Comparison of ENCODE assay signal across 1 cellular context in the genomic region with DNA sequence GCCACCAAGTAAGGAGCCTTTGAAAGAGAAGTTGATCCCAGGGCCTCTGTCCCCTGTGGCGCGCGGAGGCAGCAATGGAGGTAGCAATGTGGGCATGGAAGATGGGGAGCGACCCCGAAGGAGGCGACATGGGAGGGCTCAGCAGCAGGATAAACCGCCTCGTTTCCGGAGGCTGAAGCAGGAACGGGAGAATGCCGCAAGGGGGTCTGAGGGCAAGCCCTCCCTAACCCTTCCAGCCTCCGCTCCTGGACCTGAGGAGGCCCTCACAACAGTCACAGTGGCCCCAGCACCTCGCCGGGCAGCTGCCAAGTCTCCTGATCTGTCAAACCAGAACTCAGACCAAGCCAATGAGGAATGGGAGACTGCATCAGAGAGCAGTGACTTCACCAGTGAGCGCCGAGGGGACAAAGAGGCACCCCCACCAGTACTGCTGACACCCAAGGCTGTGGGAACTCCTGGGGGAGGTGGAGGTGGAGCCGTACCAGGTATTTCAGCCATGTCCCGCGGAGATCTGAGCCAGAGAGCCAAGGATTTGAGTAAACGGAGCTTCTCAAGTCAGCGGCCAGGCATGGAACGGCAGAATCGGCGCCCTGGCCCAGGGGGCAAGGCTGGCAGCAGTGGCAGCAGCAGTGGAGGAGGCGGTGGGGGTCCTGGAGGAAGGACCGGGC.
A peak's percentile ranks its signal among the peaks of the same experiment; 100 is the strongest.
TF ChIP-seq lines count a peak whose summit lies in the region.

No MANE protein-coding gene starts in this region.

TF ChIP-seq in HepG2, 621 proteins besides CTCF, POLR2A, EP300 and RAD21 (continues in another document):
- TF ChIP-seq MBNL3 (CRISPR knock-in tag; conservative IDR thresholded peaks at IDR 0.05) (no peak), SPEN (CRISPR knock-in tag; IDR thresholded peaks at IDR 0.05; ENCODE audit: low read depth) (0 out of 2 replicates have a peak, but pooled peaks have one; percentile 10), ZNF12 (CRISPR knock-in tag; IDR thresholded peaks at IDR 0.05) (no peak), PAF1 (CRISPR knock-in tag; IDR thresholded peaks at IDR 0.05) (peak; percentile 59; the same call in 1 of the 2 replicates), BORCS8-MEF2B (CRISPR knock-in tag; IDR thresholded peaks at IDR 0.05) (peak; percentile 32; the same call in 1 of the 2 replicates), RBM22 (optimal IDR thresholded peaks at IDR 0.05; ENCODE audit: low read length) (peak; percentile 19), ATF7-NPFF (CRISPR knock-in tag; IDR thresholded peaks at IDR 0.05; ENCODE audit: low read depth) (0 out of 2 replicates have a peak, but pooled peaks have one; percentile 58), PCBP1 (IDR thresholded peaks at IDR 0.05; ENCODE audit: borderline replicate concordance, low read depth, low read length) (0 out of 2 replicates have a peak, but pooled peaks have one; percentile 51), BCL3 (CRISPR knock-in tag; IDR thresholded peaks at IDR 0.05) (0 out of 2 replicates have a peak, but pooled peaks have one; percentile 35), ZNF790 (CRISPR knock-in tag; IDR thresholded peaks at IDR 0.05; ENCODE audit: borderline replicate concordance) (0 out of 2 replicates have a peak, but pooled peaks have one; percentile 41), HOXA3 (CRISPR knock-in tag; IDR thresholded peaks at IDR 0.05) (no peak), POLR2G (IDR thresholded peaks at IDR 0.05; ENCODE audit: low read depth, low read length) (peak; percentile 60; the same call in 1 of the 2 replicates), GABPB1 (CRISPR knock-in tag; IDR thresholded peaks at IDR 0.05) (peak; percentile 13; the same call in 1 of the 2 replicates), ZNF687 (CRISPR knock-in tag; IDR thresholded peaks at IDR 0.05) (peak; percentile 40), ZNF607 (CRISPR knock-in tag; IDR thresholded peaks at IDR 0.05; ENCODE audit: borderline replicate concordance) (0 out of 2 replicates have a peak, but pooled peaks have one; percentile 52), RBFOX2 (IDR thresholded peaks at IDR 0.05; ENCODE audit: low read depth, low read length) (peak; percentile 50; the same call in 1 of the 2 replicates), ZNF274 (CRISPR knock-in tag; IDR thresholded peaks at IDR 0.05) (peak; percentile 66; the same call in 1 of the 2 replicates), TARDBP (CRISPR knock-in tag; IDR thresholded peaks at IDR 0.05) (0 out of 2 replicates have a peak, but pooled peaks have one; percentile 23), IRX3 (CRISPR knock-in tag; IDR thresholded peaks at IDR 0.05; ENCODE audit: borderline replicate concordance, low read depth) (0 out of 2 replicates have a peak, but pooled peaks have one; percentile 31), TEAD3 (CRISPR knock-in tag; optimal IDR thresholded peaks at IDR 0.05; ENCODE audit: borderline replicate concordance) (peak; percentile 13), WIZ (CRISPR knock-in tag; IDR thresholded peaks at IDR 0.05) (0 out of 2 replicates have a peak, but pooled peaks have one; percentile 51), DBP (CRISPR knock-in tag; IDR thresholded peaks at IDR 0.05; ENCODE audit: not compliant biosample characterization) (no peak), ZNF639 (CRISPR knock-in tag; conservative IDR thresholded peaks at IDR 0.05) (no peak)
- TF ChIP-seq, protein P1, sequence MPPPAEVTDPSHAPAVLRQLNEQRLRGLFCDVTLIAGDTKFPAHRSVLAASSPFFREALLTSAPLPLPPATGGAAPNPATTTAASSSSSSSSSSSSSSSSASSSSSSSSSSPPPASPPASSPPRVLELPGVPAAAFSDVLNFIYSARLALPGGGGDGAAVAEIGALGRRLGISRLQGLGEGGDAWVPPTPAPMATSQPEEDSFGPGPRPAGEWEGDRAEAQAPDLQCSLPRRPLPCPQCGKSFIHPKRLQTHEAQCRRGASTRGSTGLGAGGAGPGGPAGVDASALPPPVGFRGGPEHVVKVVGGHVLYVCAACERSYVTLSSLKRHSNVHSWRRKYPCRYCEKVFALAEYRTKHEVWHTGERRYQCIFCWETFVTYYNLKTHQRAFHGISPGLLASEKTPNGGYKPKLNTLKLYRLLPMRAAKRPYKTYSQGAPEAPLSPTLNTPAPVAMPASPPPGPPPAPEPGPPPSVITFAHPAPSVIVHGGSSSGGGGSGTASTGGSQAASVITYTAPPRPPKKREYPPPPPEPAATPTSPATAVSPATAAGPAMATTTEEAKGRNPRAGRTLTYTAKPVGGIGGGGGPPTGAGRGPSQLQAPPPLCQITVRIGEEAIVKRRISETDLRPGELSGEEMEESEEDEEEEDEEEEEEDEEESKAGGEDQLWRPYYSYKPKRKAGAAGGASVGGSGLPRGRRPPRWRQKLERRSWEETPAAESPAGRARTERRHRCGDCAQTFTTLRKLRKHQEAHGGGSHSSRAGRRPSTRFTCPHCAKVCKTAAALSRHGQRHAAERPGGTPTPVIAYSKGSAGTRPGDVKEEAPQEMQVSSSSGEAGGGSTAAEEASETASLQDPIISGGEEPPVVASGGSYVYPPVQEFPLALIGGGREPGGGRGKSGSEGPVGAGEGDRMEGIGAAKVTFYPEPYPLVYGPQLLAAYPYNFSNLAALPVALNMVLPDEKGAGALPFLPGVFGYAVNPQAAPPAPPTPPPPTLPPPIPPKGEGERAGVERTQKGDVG (CRISPR knock-in tag; IDR thresholded peaks at IDR 0.05; ENCODE audit: borderline replicate concordance) = peak; percentile 35; the same call in 1 of the 2 replicates
- TF ChIP-seq, protein P2, sequence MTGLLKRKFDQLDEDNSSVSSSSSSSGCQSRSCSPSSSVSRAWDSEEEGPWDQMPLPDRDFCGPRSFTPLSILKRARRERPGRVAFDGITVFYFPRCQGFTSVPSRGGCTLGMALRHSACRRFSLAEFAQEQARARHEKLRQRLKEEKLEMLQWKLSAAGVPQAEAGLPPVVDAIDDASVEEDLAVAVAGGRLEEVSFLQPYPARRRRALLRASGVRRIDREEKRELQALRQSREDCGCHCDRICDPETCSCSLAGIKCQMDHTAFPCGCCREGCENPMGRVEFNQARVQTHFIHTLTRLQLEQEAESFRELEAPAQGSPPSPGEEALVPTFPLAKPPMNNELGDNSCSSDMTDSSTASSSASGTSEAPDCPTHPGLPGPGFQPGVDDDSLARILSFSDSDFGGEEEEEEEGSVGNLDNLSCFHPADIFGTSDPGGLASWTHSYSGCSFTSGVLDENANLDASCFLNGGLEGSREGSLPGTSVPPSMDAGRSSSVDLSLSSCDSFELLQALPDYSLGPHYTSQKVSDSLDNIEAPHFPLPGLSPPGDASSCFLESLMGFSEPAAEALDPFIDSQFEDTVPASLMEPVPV (CRISPR knock-in tag; IDR thresholded peaks at IDR 0.05) = 0 out of 2 replicates have a peak, but pooled peaks have one; percentile 49
- TF ChIP-seq, protein P3, sequence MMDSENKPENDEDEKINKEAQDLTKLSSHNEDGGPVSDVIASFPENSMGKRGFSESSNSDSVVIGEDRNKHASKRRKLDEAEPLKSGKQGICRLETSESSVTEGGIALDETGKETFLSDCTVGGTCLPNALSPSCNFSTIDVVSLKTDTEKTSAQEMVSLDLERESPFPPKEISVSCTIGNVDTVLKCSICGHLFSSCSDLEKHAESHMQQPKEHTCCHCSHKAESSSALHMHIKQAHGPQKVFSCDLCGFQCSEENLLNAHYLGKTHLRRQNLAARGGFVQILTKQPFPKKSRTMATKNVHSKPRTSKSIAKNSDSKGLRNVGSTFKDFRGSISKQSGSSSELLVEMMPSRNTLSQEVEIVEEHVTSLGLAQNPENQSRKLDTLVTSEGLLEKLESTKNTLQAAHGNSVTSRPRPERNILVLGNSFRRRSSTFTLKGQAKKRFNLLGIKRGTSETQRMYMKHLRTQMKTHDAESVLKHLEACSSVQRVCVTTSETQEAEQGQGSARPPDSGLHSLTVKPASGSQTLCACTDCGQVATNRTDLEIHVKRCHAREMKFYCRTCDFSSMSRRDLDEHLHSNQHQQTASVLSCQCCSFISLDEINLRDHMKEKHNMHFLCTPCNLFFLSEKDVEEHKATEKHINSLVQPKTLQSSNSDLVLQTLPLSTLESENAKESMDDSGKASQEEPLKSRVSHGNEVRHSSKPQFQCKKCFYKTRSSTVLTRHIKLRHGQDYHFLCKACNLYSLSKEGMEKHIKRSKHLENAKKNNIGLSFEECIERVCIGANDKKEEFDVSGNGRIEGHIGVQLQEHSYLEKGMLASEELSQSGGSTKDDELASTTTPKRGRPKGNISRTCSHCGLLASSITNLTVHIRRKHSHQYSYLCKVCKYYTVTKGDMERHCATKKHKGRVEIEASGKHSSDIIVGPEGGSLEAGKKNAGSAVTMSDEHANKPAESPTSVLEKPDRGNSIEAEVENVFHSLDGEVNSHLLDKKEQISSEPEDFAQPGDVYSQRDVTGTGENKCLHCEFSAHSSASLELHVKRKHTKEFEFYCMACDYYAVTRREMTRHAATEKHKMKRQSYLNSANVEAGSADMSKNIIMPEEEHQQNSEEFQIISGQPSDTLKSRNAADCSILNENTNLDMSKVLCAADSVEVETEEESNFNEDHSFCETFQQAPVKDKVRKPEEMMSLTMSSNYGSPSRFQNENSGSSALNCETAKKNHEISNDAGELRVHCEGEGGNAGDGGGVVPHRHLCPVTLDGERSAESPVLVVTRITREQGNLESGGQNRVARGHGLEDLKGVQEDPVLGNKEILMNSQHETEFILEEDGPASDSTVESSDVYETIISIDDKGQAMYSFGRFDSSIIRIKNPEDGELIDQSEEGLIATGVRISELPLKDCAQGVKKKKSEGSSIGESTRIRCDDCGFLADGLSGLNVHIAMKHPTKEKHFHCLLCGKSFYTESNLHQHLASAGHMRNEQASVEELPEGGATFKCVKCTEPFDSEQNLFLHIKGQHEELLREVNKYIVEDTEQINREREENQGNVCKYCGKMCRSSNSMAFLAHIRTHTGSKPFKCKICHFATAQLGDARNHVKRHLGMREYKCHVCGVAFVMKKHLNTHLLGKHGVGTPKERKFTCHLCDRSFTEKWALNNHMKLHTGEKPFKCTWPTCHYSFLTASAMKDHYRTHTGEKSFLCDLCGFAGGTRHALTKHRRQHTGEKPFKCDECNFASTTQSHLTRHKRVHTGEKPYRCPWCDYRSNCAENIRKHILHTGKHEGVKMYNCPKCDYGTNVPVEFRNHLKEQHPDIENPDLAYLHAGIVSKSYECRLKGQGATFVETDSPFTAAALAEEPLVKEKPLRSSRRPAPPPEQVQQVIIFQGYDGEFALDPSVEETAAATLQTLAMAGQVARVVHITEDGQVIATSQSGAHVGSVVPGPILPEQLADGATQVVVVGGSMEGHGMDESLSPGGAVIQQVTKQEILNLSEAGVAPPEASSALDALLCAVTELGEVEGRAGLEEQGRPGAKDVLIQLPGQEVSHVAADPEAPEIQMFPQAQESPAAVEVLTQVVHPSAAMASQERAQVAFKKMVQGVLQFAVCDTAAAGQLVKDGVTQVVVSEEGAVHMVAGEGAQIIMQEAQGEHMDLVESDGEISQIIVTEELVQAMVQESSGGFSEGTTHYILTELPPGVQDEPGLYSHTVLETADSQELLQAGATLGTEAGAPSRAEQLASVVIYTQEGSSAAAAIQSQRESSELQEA (CRISPR knock-in tag; IDR thresholded peaks at IDR 0.05; ENCODE audit: not compliant biosample characterization) = peak; percentile 47
